ENCODE assay signal across 18 cellular contexts in the genomic region with DNA sequence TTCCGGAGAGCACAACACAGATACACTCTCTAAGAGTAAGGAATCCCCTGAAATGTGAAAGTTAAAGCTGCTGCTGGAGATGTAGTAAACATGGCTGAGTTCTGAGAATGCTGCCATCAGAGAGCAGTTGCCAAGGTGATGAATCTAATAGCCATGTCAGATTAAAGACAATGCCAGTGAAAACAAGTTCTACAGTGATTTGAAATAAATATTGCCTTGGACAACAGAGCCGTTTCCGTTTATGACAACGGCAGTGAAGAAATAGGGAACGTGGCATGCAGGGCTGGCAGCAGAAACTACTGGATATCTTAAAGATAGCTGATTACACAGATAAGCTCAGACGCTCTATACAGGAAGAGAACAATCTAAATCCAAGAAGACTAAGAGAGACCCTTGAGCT.
"Had no signal": no experiment of that assay in that cellular context is flagged by ENCODE, and none has a peak within 500 bp of the region (broad histone marks: within the 10 kb centered on the region; RNA-seq: fewer than 3 reads in every experiment).

No MANE protein-coding gene starts in this region.

- H3K4me3 Mint-ChIP-seq: activated naive CD4-positive, alpha-beta T cell treated with anti-CD3 and anti-CD28 coated beads, Interleukin-2, amount 50 U/mL, for 24 hours; effector memory CD8-positive, alpha-beta T cell; naive B cell had no signal

- H3K9me3 Mint-ChIP-seq: activated naive CD4-positive, alpha-beta T cell treated with anti-CD3 and anti-CD28 coated beads, Interleukin-2, amount 50 U/mL, for 24 hours; naive B cell had no signal

- H3K9me3 ChIP-seq: body of pancreas, neutrophil, right atrium auricular region, stomach, thoracic aorta had no signal

- H3K27ac ChIP-seq: body of pancreas, neutrophil, right atrium auricular region, skin epidermis, stomach, thoracic aorta had no signal

- DNase-seq: activated CD4-positive, alpha-beta T cell treated with anti-CD3 and anti-CD28 coated beads, Interleukin-2, amount 50 U/mL, for 4 hours; activated T-cell treated with anti-CD3 and anti-CD28 coated beads, Interleukin-2, amount 50 U/mL, for 1 hour; body of pancreas; central memory CD4-positive, alpha-beta T cell; cortex of kidney; effector memory CD8-positive, alpha-beta T cell; erythroblast; hippocampal formation; midbrain; naive B cell; posterior cingulate gyrus; stomach had no signal

- H3K4me3 ChIP-seq: body of pancreas, right atrium auricular region, skin epidermis, stomach, thoracic aorta had no signal

- H3K36me3 ChIP-seq: neutrophil, right atrium auricular region, stomach, thoracic aorta had no signal

- ATAC-seq: activated CD4-positive, CD25-positive, alpha-beta regulatory T cell treated with anti-CD3 and anti-CD28 coated beads, Interleukin-2, amount 50 U/mL, for 24 hours; body of pancreas; effector memory CD8-positive, alpha-beta T cell had no signal

- H3K27ac Mint-ChIP-seq: activated naive CD4-positive, alpha-beta T cell treated with anti-CD3 and anti-CD28 coated beads, Interleukin-2, amount 50 U/mL, for 24 hours; effector memory CD8-positive, alpha-beta T cell; naive B cell had no signal

- H3K27me3 ChIP-seq: body of pancreas, neutrophil, right atrium auricular region, stomach had no signal

- H3K4me1 ChIP-seq: body of pancreas, right atrium auricular region had no signal

- H3K27me3 Mint-ChIP-seq: activated naive CD4-positive, alpha-beta T cell treated with anti-CD3 and anti-CD28 coated beads, Interleukin-2, amount 50 U/mL, for 24 hours; effector memory CD8-positive, alpha-beta T cell; naive B cell had no signal

- H3K36me3 Mint-ChIP-seq: activated naive CD4-positive, alpha-beta T cell treated with anti-CD3 and anti-CD28 coated beads, Interleukin-2, amount 50 U/mL, for 24 hours; naive B cell had no signal

- H3K4me1 Mint-ChIP-seq: activated naive CD4-positive, alpha-beta T cell treated with anti-CD3 and anti-CD28 coated beads, Interleukin-2, amount 50 U/mL, for 24 hours; naive B cell had no signal
